In the genomic region with DNA sequence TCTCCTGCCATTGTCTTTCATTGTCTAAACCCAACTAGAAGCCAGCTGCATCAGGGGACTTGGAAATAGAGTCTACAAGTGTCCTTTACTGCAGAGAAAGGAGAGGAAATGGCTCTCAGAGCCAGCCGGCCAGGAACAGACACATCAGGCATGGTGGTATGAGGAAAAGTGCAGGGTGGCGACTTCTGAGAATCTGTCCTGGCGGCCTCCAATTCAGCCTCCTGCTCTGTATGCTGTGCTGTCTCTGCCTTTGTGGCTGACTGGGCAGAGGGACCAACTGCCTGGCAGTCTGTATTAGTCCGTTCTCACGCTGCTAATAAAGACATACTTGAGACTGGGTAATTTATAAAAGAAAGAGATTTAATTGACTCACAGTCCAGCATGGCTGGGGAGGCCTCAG, we compare ENCODE assay signal across 26 cellular contexts. TPM values are rescaled to one million over a fixed set of nuclear protein-coding genes. Genes with fewer than 3 reads are reported as not detected.
DNase-seq lines count a peak whose midpoint lies in the region; ATAC-seq, FAIRE-seq and TF ChIP-seq lines count a peak whose summit lies in the region.
"Had no signal": no experiment of that assay in that cellular context is flagged by ENCODE, and none has a peak within 500 bp of the region (broad histone marks: within the 10 kb centered on the region; RNA-seq: fewer than 3 reads in every experiment).

No MANE protein-coding gene starts in this region.

- H3K4me1 Mint-ChIP-seq in naive thymus-derived CD4-positive, alpha-beta T cell = no peaks in the 10 kb centered on the region
- H3K4me1 Mint-ChIP-seq in CD14-positive monocyte = no peaks in the 10 kb centered on the region

- CTCF ChIA-PET in naive thymus-derived CD4-positive, alpha-beta T cell (lab: Charles Lee) = no interaction called here

- intact Hi-C loops in dorsolateral prefrontal cortex (cut with DNase I) = no loop called here
- intact Hi-C loops in naive thymus-derived CD4-positive, alpha-beta T cell (cut with micrococcal nuclease) = no loop called here
- intact Hi-C loops in CD14-positive monocyte (cut with micrococcal nuclease) = no loop called here

- DNase-seq in G401 (ENCODE audit: low spot score) (peak; percentile 21), dorsolateral prefrontal cortex (peak in 5 of 10 donors; percentile 4 to 53 (median 27)), medulla oblongata (ENCODE audit: extremely low spot score) (peak; percentile 59), substantia nigra (lab: John Stamatoyannopoulos, UW) (peak in 30 of 49 donors; percentile 4 to 80 (median 38)), HUDEP-2 (lab: John Stamatoyannopoulos, UW; ENCODE audit: unreplicated experiment in 76 of 76) (no peak), small intestine (no peak), CD14-positive monocyte (ENCODE audit: low spot score) (no peak)
- DNase-seq in naive thymus-derived CD4-positive, alpha-beta T cell = no peak
- DNase-seq: 8988T; CD4-positive, alpha-beta T cell; GDM1; NCI-H1048; NCI-H1417; NCI-H1694; NCI-H2029 treated with DMSO at 0.1 percent for 48 hours; NCI-H226; NCI-H510A; NCI-H69; Right ventricle myocardium superior; RPMI8226 had no signal

- peaks cover 0 to 3% (median 0%) of the 10 kb centered on the region in 45 donors for H3K27me3 ChIP-seq in dorsolateral prefrontal cortex
- H3K27me3 ChIP-seq in small intestine (ENCODE audit: control insufficient read depth in 2 of 2, insufficient read depth in 2 of 2, low read length in 2 of 2) = no peaks in the 10 kb centered on the region
- no peaks in the 10 kb centered on the region for H3K27me3 ChIP-seq in naive thymus-derived CD4-positive, alpha-beta T cell (ENCODE audit: control insufficient read depth in 2 of 2, insufficient read depth in 2 of 2, low read length in 2 of 2)
- H3K27me3 ChIP-seq: BLaER1, SJSA1 had no signal

- H3K36me3 Mint-ChIP-seq in naive thymus-derived CD4-positive, alpha-beta T cell = peaks cover 0 to 4% (median 0%) of the 10 kb centered on the region in 5 donors
- H3K36me3 Mint-ChIP-seq in CD14-positive monocyte = no peaks in the 10 kb centered on the region

- in situ Hi-C loops in G401 (cut with HindIII; ENCODE audit: low sequenced_read_pairs) = no loop called here

- H3K27ac Mint-ChIP-seq in naive thymus-derived CD4-positive, alpha-beta T cell = no peak overlapping the region
- no peak overlapping the region for H3K27ac Mint-ChIP-seq in CD14-positive monocyte
- H3K27ac Mint-ChIP-seq: CD4-positive, alpha-beta T cell had no signal

- H3K27ac ChIP-seq in dorsolateral prefrontal cortex (peak overlapping the region in 32 of 59 donors; percentile 3 to 84 (median 60)), substantia nigra (ENCODE audit: low read depth, low read length, poor library complexity, severe bottlenecking) (no peak overlapping the region), small intestine (ENCODE audit: low read depth in 1 of 2, low read length in 1 of 2) (no peak overlapping the region)
- H3K27ac ChIP-seq in naive thymus-derived CD4-positive, alpha-beta T cell (ENCODE audit: low read depth, low read length) = no peak overlapping the region
- H3K27ac ChIP-seq: BLaER1, HL-60, SJSA1 had no signal

- H3K27me3 Mint-ChIP-seq in naive thymus-derived CD4-positive, alpha-beta T cell = no peaks in the 10 kb centered on the region
- peaks cover 2 to 4% (median 3%) of the 10 kb centered on the region in 3 donors for H3K27me3 Mint-ChIP-seq in CD14-positive monocyte (ENCODE audit: low read depth in 3 of 3)
- H3K27me3 Mint-ChIP-seq: CD4-positive, alpha-beta T cell had no signal

- no peaks in the 10 kb centered on the region for H3K9me3 ChIP-seq in small intestine (ENCODE audit: control insufficient read depth, low read depth)
- no peaks in the 10 kb centered on the region for H3K9me3 ChIP-seq in naive thymus-derived CD4-positive, alpha-beta T cell (ENCODE audit: control insufficient read depth in 2 of 3, low read length in 3 of 3)
- H3K9me3 ChIP-seq: SJSA1 had no signal

- H3K9me3 Mint-ChIP-seq in naive thymus-derived CD4-positive, alpha-beta T cell = peaks cover 3 to 35% (median 9%) of the 10 kb centered on the region in 11 donors
- peaks cover 4 to 27% (median 17%) of the 10 kb centered on the region in 7 donors for H3K9me3 Mint-ChIP-seq in CD14-positive monocyte

- TF ChIP-seq CTCF in dorsolateral prefrontal cortex (IDR thresholded peaks at IDR 0.05 in 54 of 56, conservative IDR thresholded peaks at IDR 0.05 in 2 of 56; ENCODE audit: low read depth in 1 of 56, partially characterized antibody in 56 of 56) = no peak
- no peak for TF ChIP-seq CTCF in CD14-positive monocyte (IDR thresholded peaks at IDR 0.05)

- no peaks in the 10 kb centered on the region for H3K4me1 ChIP-seq in small intestine (ENCODE audit: control insufficient read depth in 2 of 2, insufficient read depth in 1 of 2, low read depth in 1 of 2, low read length in 1 of 2)
- no peaks in the 10 kb centered on the region for H3K4me1 ChIP-seq in naive thymus-derived CD4-positive, alpha-beta T cell (ENCODE audit: control insufficient read depth in 2 of 2, insufficient read depth in 2 of 2, low read length in 2 of 2)
- H3K4me1 ChIP-seq: BLaER1, SJSA1 had no signal

- H3K4me3 ChIP-seq in dorsolateral prefrontal cortex (no peak overlapping the region), small intestine (ENCODE audit: low read depth in 1 of 2, low read length in 2 of 2) (no peak overlapping the region)
- H3K4me3 ChIP-seq in naive thymus-derived CD4-positive, alpha-beta T cell (ENCODE audit: low read length) = no peak overlapping the region
- H3K4me3 ChIP-seq: BLaER1, GM12878, SJSA1 had no signal

- H3K36me3 ChIP-seq in small intestine (ENCODE audit: control insufficient read depth in 2 of 2, insufficient read depth in 2 of 2, low read length in 2 of 2) = no peaks in the 10 kb centered on the region
- no peaks in the 10 kb centered on the region for H3K36me3 ChIP-seq in naive thymus-derived CD4-positive, alpha-beta T cell (ENCODE audit: control insufficient read depth in 2 of 3, insufficient read depth in 3 of 3, low read length in 3 of 3)
- H3K36me3 ChIP-seq: BLaER1, SJSA1 had no signal

- POLR2A ChIA-PET in naive thymus-derived CD4-positive, alpha-beta T cell (lab: Charles Lee) = no interaction called here

- no peak for FAIRE-seq in small intestine (lab: Jason Lieb, UNC)
- FAIRE-seq: GM12878, H1 had no signal

- WGBS in small intestine, 3 donors = 88 to 94% (median 88%) methylated on average over 5 of the region's 5 CpGs

- no peak for ATAC-seq in naive thymus-derived CD4-positive, alpha-beta T cell
- ATAC-seq: GM12878, HCT116 had no signal

- no peak overlapping the region for H3K4me3 Mint-ChIP-seq in naive thymus-derived CD4-positive, alpha-beta T cell
- H3K4me3 Mint-ChIP-seq in CD14-positive monocyte = no peak overlapping the region
- H3K4me3 Mint-ChIP-seq: CD4-positive, alpha-beta T cell had no signal

RNA-seq across cellular contexts. Expression of a gene that starts 36.8 kb away (rescaled TPM):
- total RNA-seq in G401 (2014; rRNA removed; shearing (Covaris generic)) = not detected in 2 replicates
- total RNA-seq in dorsolateral prefrontal cortex = 1,000 to 10,000 TPM in 10 of 120 experiments, 100 to 1,000 TPM in 110; 261 to 1,277 (median 616) TPM
- polyA plus RNA-seq in small intestine (1 to 10 TPM in 1 of 3 donors, under 1 TPM in 2; 0.03 to 1.6 (median 0.27) TPM), CD14-positive monocyte (not detected)
- total RNA-seq in naive thymus-derived CD4-positive, alpha-beta T cell = not detected
- not detected for polyA plus RNA-seq in naive thymus-derived CD4-positive, alpha-beta T cell
- total RNA-seq: CD4-positive, alpha-beta T cell; SJSA1 had no signal

Comparison
In these comparisons a context has a peak if more than half of its experiments do, and no peak if none do; other contexts are left out.
1. DNase-seq: peak in G401 (single experiment), medulla oblongata (single experiment) and substantia nigra (30 of 49); none in HUDEP-2 (0 of 76), small intestine (single experiment), naive thymus-derived CD4-positive, alpha-beta T cell (0 of 9) and CD14-positive monocyte (single experiment).
2. H3K27ac ChIP-seq: peak in dorsolateral prefrontal cortex (32 of 59); none in substantia nigra (single experiment), small intestine (0 of 2) and naive thymus-derived CD4-positive, alpha-beta T cell (single experiment).
3. RNA of a gene that starts 36.8 kb away (total RNA-seq): 261 to 1,277 TPM in dorsolateral prefrontal cortex; not detected in G401 and not detected in naive thymus-derived CD4-positive, alpha-beta T cell; every median in the first group is over 100 times any median in the second.